2 cellular contexts compared by ENCODE assay signal in genomic region chr3:124363451-124363850, GRCh38.
TF ChIP-seq lines count a peak whose summit lies in the region.

No MANE protein-coding gene starts in this region.

TF ChIP-seq in liver, 16 proteins besides CTCF, POLR2A, EP300 and RAD21 (continued from another document):
- TF ChIP-seq EGR1 (IDR thresholded peaks at IDR 0.05; ENCODE audit: low read depth in 2 of 2) (no peak), SP1 (IDR thresholded peaks at IDR 0.05) (peak; percentile 69), REST (IDR thresholded peaks at IDR 0.05) (no peak), ATF3 (IDR thresholded peaks at IDR 0.05) (no peak), YY1 (IDR thresholded peaks at IDR 0.05) (peak; percentile 34), FOXA2 (IDR thresholded peaks at IDR 0.05) (peak; percentile 30), RXRA (IDR thresholded peaks at IDR 0.05) (peak; percentile 76 to 88), HNF4A (conservative IDR thresholded peaks at IDR 0.05) (peak; percentile 57 to 68), ZBTB33 (IDR thresholded peaks at IDR 0.05) (no peak), JUND (IDR thresholded peaks at IDR 0.05) (peak; percentile 80 to 92)

TF ChIP-seq in HepG2, 621 proteins besides CTCF, POLR2A, EP300 and RAD21 (continued from another document):
- TF ChIP-seq CREB3 (CRISPR knock-in tag; IDR thresholded peaks at IDR 0.05) = no peak
- no peak for TF ChIP-seq MBNL3 (CRISPR knock-in tag; conservative IDR thresholded peaks at IDR 0.05)
- TF ChIP-seq XRCC5 (optimal IDR thresholded peaks at IDR 0.05; ENCODE audit: low read length) = no peak
- no peak for TF ChIP-seq PBX3 (CRISPR knock-in tag; IDR thresholded peaks at IDR 0.05; ENCODE audit: borderline replicate concordance)
- no peak for TF ChIP-seq ATF4 (CRISPR knock-in tag; IDR thresholded peaks at IDR 0.05)
- no peak for TF ChIP-seq TRIM22 (IDR thresholded peaks at IDR 0.05)
- no peak for TF ChIP-seq U2AF2 (IDR thresholded peaks at IDR 0.05; ENCODE audit: low read depth, low read length)
- no peak for TF ChIP-seq POLR2AphosphoS2 (IDR thresholded peaks at IDR 0.05; ENCODE audit: low read depth, low read length)
- no peak for TF ChIP-seq ZNF337 (CRISPR knock-in tag; IDR thresholded peaks at IDR 0.05; ENCODE audit: borderline replicate concordance, low read depth)
